ENCODE assay signal across 21 cellular contexts in the genomic region with DNA sequence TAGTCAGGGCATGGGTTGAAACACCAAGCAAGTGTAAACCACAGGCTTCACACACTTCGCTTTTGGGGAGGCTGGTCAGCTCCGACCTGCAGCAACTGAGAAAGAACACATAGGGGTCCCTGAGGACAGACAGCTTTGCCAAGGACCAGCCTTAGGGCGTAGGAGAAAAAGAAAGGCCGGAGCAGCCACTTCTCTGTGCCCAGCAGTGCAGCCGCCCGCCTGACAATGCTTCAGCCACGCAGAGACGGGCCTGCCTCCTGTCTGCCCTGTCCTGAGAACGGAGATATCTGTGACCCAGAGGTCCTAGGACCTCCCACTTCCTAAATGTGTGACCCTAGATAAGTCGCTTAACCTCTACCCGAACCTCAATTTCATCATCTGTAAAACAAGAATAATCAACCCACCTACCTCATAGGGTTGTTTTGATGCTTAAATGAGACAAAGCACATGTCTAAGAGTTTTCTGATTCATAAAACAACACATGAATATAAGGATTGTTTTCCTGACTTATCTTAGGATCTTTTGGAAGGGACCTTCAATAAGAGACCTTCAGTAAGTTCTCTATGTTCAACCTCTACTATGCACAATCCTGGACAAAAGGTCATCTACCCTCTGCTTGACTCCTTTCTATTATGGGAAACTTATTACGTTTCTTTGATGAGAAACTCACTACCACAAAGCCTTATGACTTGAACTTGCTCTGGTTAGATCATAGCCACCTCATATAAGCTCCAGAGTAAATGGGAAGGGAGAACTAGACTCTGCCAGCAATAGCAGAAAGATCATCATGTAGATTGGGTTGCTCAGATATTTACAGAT. TPM values are rescaled to one million over a fixed set of nuclear protein-coding genes. Genes with fewer than 3 reads are reported as not detected.
A peak's percentile ranks its signal among the peaks of the same experiment; 100 is the strongest.
DNase-seq lines count a peak whose midpoint lies in the region; ATAC-seq and TF ChIP-seq lines count a peak whose summit lies in the region.
"Had no signal": no experiment of that assay in that cellular context is flagged by ENCODE, and none has a peak within 500 bp of the region (broad histone marks: within the 10 kb centered on the region; RNA-seq: fewer than 3 reads in every experiment).

No MANE protein-coding gene starts in this region.

- no peak overlapping the region for H3K4me3 ChIP-seq in esophagus muscularis mucosa
- H3K4me3 ChIP-seq in psoas muscle: no peak overlapping the region
- H3K4me3 ChIP-seq in thyroid gland (replicated peaks in 1 of 3): no peak overlapping the region
- H3K4me3 ChIP-seq in esophagus squamous epithelium: no peak overlapping the region
- H3K4me3 ChIP-seq: A549, hepatocyte, pancreas had no signal

- H3K9me3 ChIP-seq in esophagus muscularis mucosa (no peaks in the 10 kb centered on the region), psoas muscle (no peaks in the 10 kb centered on the region), thyroid gland (no peaks in the 10 kb centered on the region), esophagus squamous epithelium (no peaks in the 10 kb centered on the region)
- H3K9me3 ChIP-seq: A549, pancreas had no signal

- no peaks in the 10 kb centered on the region for H3K27me3 Mint-ChIP-seq in activated CD8-positive, alpha-beta T cell treated with anti-CD3 and anti-CD28 coated beads for 36 hours
- H3K27me3 Mint-ChIP-seq in activated CD8-positive, alpha-beta T cell treated with anti-CD3 and anti-CD28 coated beads, Interleukin-2, amount 10 ng/mL, durations not matched to agents 7 days and 5 days (ENCODE audit: low read depth): peaks cover 5% of the 10 kb centered on the region
- H3K27me3 Mint-ChIP-seq: central memory CD8-positive, alpha-beta T cell had no signal

- ATAC-seq in activated CD8-positive, alpha-beta T cell treated with anti-CD3 and anti-CD28 coated beads for 36 hours: peak; percentile 21
- no peak for ATAC-seq in activated CD8-positive, alpha-beta T cell treated with anti-CD3 and anti-CD28 coated beads, Interleukin-2, amount 10 ng/mL, durations not matched to agents 7 days and 5 days
- peak in 1 of 4 donors; percentile 51 for ATAC-seq in psoas muscle
- ATAC-seq: A549; activated CD4-positive, CD25-positive, alpha-beta regulatory T cell treated with anti-CD3 and anti-CD28 coated beads, Interleukin-2, amount 50 U/mL, for 24 hours; naive thymus-derived CD8-positive, alpha-beta T cell; pancreas; PC-3 had no signal

- no peak for TF ChIP-seq POLR2A in esophagus muscularis mucosa (IDR thresholded peaks at IDR 0.05; ENCODE audit: low read depth)
- TF ChIP-seq POLR2A in thyroid gland (IDR thresholded peaks at IDR 0.05): no peak
- TF ChIP-seq POLR2A in esophagus squamous epithelium (IDR thresholded peaks at IDR 0.05): no peak

- no peaks in the 10 kb centered on the region for H3K36me3 ChIP-seq in esophagus muscularis mucosa
- no peaks in the 10 kb centered on the region for H3K36me3 ChIP-seq in psoas muscle (ENCODE audit: insufficient read depth in 1 of 2, low read depth in 1 of 2)
- H3K36me3 ChIP-seq in thyroid gland: no peaks in the 10 kb centered on the region
- no peaks in the 10 kb centered on the region for H3K36me3 ChIP-seq in esophagus squamous epithelium
- H3K36me3 ChIP-seq: pancreas had no signal

- H3K27ac ChIP-seq in esophagus muscularis mucosa (replicated peaks in 1 of 4): peak overlapping the region; percentile 31 to 56 (median 36)
- peak overlapping the region; percentile 46 for H3K27ac ChIP-seq in psoas muscle
- H3K27ac ChIP-seq in thyroid gland: no peak overlapping the region
- H3K27ac ChIP-seq in esophagus squamous epithelium: peak overlapping the region in 2 of 4 donors; percentile 34 to 63
- H3K27ac ChIP-seq: A549, hepatocyte, pancreas had no signal

- no peak for TF ChIP-seq EP300 in esophagus muscularis mucosa (IDR thresholded peaks at IDR 0.05)

- H3K9me3 Mint-ChIP-seq in activated CD8-positive, alpha-beta T cell treated with anti-CD3 and anti-CD28 coated beads for 36 hours: peaks cover 4% of the 10 kb centered on the region
- peaks cover 4% of the 10 kb centered on the region for H3K9me3 Mint-ChIP-seq in activated CD8-positive, alpha-beta T cell treated with anti-CD3 and anti-CD28 coated beads, Interleukin-2, amount 10 ng/mL, durations not matched to agents 7 days and 5 days (ENCODE audit: insufficient read depth)
- H3K9me3 Mint-ChIP-seq: central memory CD8-positive, alpha-beta T cell had no signal

- H3K4me1 Mint-ChIP-seq in activated CD8-positive, alpha-beta T cell treated with anti-CD3 and anti-CD28 coated beads for 36 hours (ENCODE audit: low read depth): peaks cover 23% of the 10 kb centered on the region
- peaks cover 36% of the 10 kb centered on the region for H3K4me1 Mint-ChIP-seq in activated CD8-positive, alpha-beta T cell treated with anti-CD3 and anti-CD28 coated beads, Interleukin-2, amount 10 ng/mL, durations not matched to agents 7 days and 5 days (ENCODE audit: low read depth)

- H3K27ac Mint-ChIP-seq in activated CD8-positive, alpha-beta T cell treated with anti-CD3 and anti-CD28 coated beads for 36 hours: no peak overlapping the region
- H3K27ac Mint-ChIP-seq in activated CD8-positive, alpha-beta T cell treated with anti-CD3 and anti-CD28 coated beads, Interleukin-2, amount 10 ng/mL, durations not matched to agents 7 days and 5 days: no peak overlapping the region

- 79% methylated on average over 12 of the region's 12 CpGs for WGBS in esophagus muscularis mucosa
- WGBS in psoas muscle, 3 donors: 71 to 83% (median 75%) methylated on average over 12 of the region's 12 CpGs
- WGBS in thyroid gland, 2 donors: 85 to 89% methylated on average over 12 of the region's 12 CpGs
- WGBS in esophagus squamous epithelium, 2 donors: 76 to 87% methylated on average over 10 to 12 of the region's 12 CpGs

- intact Hi-C loops in activated CD8-positive, alpha-beta T cell treated with anti-CD3 and anti-CD28 coated beads for 36 hours (cut with micrococcal nuclease): no loop called here
- intact Hi-C loops in esophagus muscularis mucosa (cut with DNase I) (no loop called here), psoas muscle (cut with DNase I) (no loop called here), thyroid gland (cut with DNase I) (no loop called here), esophagus squamous epithelium (cut with DNase I) (no loop called here)

- TF ChIP-seq CTCF in activated CD8-positive, alpha-beta T cell treated with anti-CD3 and anti-CD28 coated beads for 36 hours (IDR thresholded peaks at IDR 0.05): no peak
- no peak for TF ChIP-seq CTCF in esophagus muscularis mucosa (IDR thresholded peaks at IDR 0.05)
- TF ChIP-seq CTCF in psoas muscle (IDR thresholded peaks at IDR 0.05): no peak
- TF ChIP-seq CTCF in thyroid gland (IDR thresholded peaks at IDR 0.05): no peak
- TF ChIP-seq CTCF in esophagus squamous epithelium (IDR thresholded peaks at IDR 0.05): no peak

- H3K27me3 ChIP-seq in esophagus muscularis mucosa: no peaks in the 10 kb centered on the region
- H3K27me3 ChIP-seq in psoas muscle (ENCODE audit: insufficient read depth in 3 of 3, low read length in 2 of 3): no peaks in the 10 kb centered on the region
- H3K27me3 ChIP-seq in thyroid gland: no peaks in the 10 kb centered on the region
- peaks cover 0 to 2% (median 0%) of the 10 kb centered on the region in 4 donors for H3K27me3 ChIP-seq in esophagus squamous epithelium
- H3K27me3 ChIP-seq: pancreas had no signal

- no peak overlapping the region for H3K4me3 Mint-ChIP-seq in activated CD8-positive, alpha-beta T cell treated with anti-CD3 and anti-CD28 coated beads for 36 hours
- no peak overlapping the region for H3K4me3 Mint-ChIP-seq in activated CD8-positive, alpha-beta T cell treated with anti-CD3 and anti-CD28 coated beads, Interleukin-2, amount 10 ng/mL, durations not matched to agents 7 days and 5 days
- H3K4me3 Mint-ChIP-seq: central memory CD8-positive, alpha-beta T cell had no signal

- CTCF ChIA-PET in activated CD8-positive, alpha-beta T cell treated with anti-CD3 and anti-CD28 coated beads for 36 hours (lab: Charles Lee): interaction anchor here (0.8 to 2.1 kb wide), 4 partner anchors 8 to 256 kb away, joined by 3 to 10 read pairs (median 4); no protein-coding TSS in a partner anchor
- CTCF ChIA-PET in activated CD8-positive, alpha-beta T cell treated with anti-CD3 and anti-CD28 coated beads, Interleukin-2, amount 10 ng/mL, durations not matched to agents 7 days and 5 days (lab: Charles Lee): interaction anchor here (1.1 to 1.6 kb wide), 3 partner anchors 35 to 257 kb away, joined by 3 to 6 read pairs (median 4); no protein-coding TSS in a partner anchor

- POLR2A ChIA-PET in activated CD8-positive, alpha-beta T cell treated with anti-CD3 and anti-CD28 coated beads for 36 hours (lab: Charles Lee): interaction anchor here (0.5 kb wide), 1 partner anchor 40 kb away, joined by 3 read pairs; no protein-coding TSS in a partner anchor
- POLR2A ChIA-PET in activated CD8-positive, alpha-beta T cell treated with anti-CD3 and anti-CD28 coated beads, Interleukin-2, amount 10 ng/mL, durations not matched to agents 7 days and 5 days (lab: Charles Lee): no interaction called here

- no peak for DNase-seq in activated CD8-positive, alpha-beta T cell treated with anti-CD3 and anti-CD28 coated beads for 36 hours
- DNase-seq in activated CD8-positive, alpha-beta T cell treated with anti-CD3 and anti-CD28 coated beads, Interleukin-2, amount 10 ng/mL, durations not matched to agents 7 days and 5 days: no peak
- DNase-seq in OCI-M1 (lab: John Stamatoyannopoulos, UW) (peak; percentile 87), esophagus muscularis mucosa (ENCODE audit: extremely low spot score) (peak; percentile 50), psoas muscle (peak in 1 of 2 donors; percentile 61), DMS 273 treated with DMSO at 0.1 percent for 48 hours (lab: John Stamatoyannopoulos, UW) (no peak), thyroid gland (no peak), esophagus squamous epithelium (lab: John Stamatoyannopoulos, UW) (no peak)
- DNase-seq: aorta; naive thymus-derived CD8-positive, alpha-beta T cell; NCI-H526 treated with DMSO at 0.1 percent for 48 hours; pancreas; PC-3; small intestine; stimulated activated CD4-positive, alpha-beta T cell treated with anti-CD3 and anti-CD28 coated beads, Interleukin-4, amount 100 ng/mL, for 1 hour; T-helper 2 cell had no signal

- H3K36me3 Mint-ChIP-seq in activated CD8-positive, alpha-beta T cell treated with anti-CD3 and anti-CD28 coated beads for 36 hours (ENCODE audit: low read depth): no peaks in the 10 kb centered on the region
- no peaks in the 10 kb centered on the region for H3K36me3 Mint-ChIP-seq in activated CD8-positive, alpha-beta T cell treated with anti-CD3 and anti-CD28 coated beads, Interleukin-2, amount 10 ng/mL, durations not matched to agents 7 days and 5 days (ENCODE audit: low read depth)
- H3K36me3 Mint-ChIP-seq: naive thymus-derived CD8-positive, alpha-beta T cell had no signal

- H3K4me1 ChIP-seq in esophagus muscularis mucosa: peaks cover 9 to 19% (median 14%) of the 10 kb centered on the region in 4 donors
- peaks cover 4% of the 10 kb centered on the region for H3K4me1 ChIP-seq in psoas muscle
- H3K4me1 ChIP-seq in thyroid gland: no peaks in the 10 kb centered on the region
- H3K4me1 ChIP-seq in esophagus squamous epithelium: peaks cover 0 to 12% (median 6%) of the 10 kb centered on the region in 3 donors
- H3K4me1 ChIP-seq: pancreas had no signal

RNA-seq across cellular contexts. Expression of a gene that starts 32.9 kb away (rescaled TPM):
- 100 to 1,000 TPM; 113 to 125 TPM for total RNA-seq in activated CD8-positive, alpha-beta T cell treated with anti-CD3 and anti-CD28 coated beads for 36 hours
- total RNA-seq in activated CD8-positive, alpha-beta T cell treated with anti-CD3 and anti-CD28 coated beads, Interleukin-2, amount 10 ng/mL, durations not matched to agents 7 days and 5 days: 10 to 100 TPM; 59.9 to 63.4 TPM
- total RNA-seq in esophagus muscularis mucosa (100 to 1,000 TPM in 2 of 4 donors, 10 to 100 TPM in 2; 79.7 to 142 (median 104) TPM), psoas muscle (10 to 100 TPM; 11.5 to 21.8 (median 16.8) TPM), thyroid gland (100 to 1,000 TPM; 110 to 239 (median 153) TPM), esophagus squamous epithelium (10 to 100 TPM in 2 of 4 donors, 1 to 10 TPM in 2; 5.0 to 22.7 (median 12.4) TPM)
- 10 to 100 TPM in 2 of 3 donors, 1 to 10 TPM in 1; 9.1 to 33.1 (median 14.9) TPM for polyA plus RNA-seq in psoas muscle

RNA-seq across cellular contexts. Expression of a gene that starts 58.8 kb away (rescaled TPM):
- not detected for total RNA-seq in activated CD8-positive, alpha-beta T cell treated with anti-CD3 and anti-CD28 coated beads for 36 hours
- not detected for total RNA-seq in activated CD8-positive, alpha-beta T cell treated with anti-CD3 and anti-CD28 coated beads, Interleukin-2, amount 10 ng/mL, durations not matched to agents 7 days and 5 days
- not detected for total RNA-seq in esophagus muscularis mucosa
- total RNA-seq in psoas muscle: not detected
- not detected for polyA plus RNA-seq in psoas muscle
- total RNA-seq in thyroid gland: under 1 TPM in 1 of 4 donors, not detected in 3; 0.27 TPM
- not detected for total RNA-seq in esophagus squamous epithelium
- total RNA-seq: aorta; naive thymus-derived CD8-positive, alpha-beta T cell; pancreas had no signal
- polyA plus RNA-seq: A549; aorta; BJ; hepatocyte; naive thymus-derived CD8-positive, alpha-beta T cell; pancreas; small intestine had no signal

Comparison
In these comparisons a context has a peak if more than half of its experiments do, and no peak if none do; other contexts are left out.
1. DNase-seq: peak in OCI-M1 (single experiment) and esophagus muscularis mucosa (single experiment); none in activated CD8-positive, alpha-beta T cell treated with anti-CD3 and anti-CD28 coated beads for 36 hours (single experiment), activated CD8-positive, alpha-beta T cell treated with anti-CD3 and anti-CD28 coated beads, Interleukin-2, amount 10 ng/mL, durations not matched to agents 7 days and 5 days (single experiment), DMS 273 treated with DMSO at 0.1 percent for 48 hours (single experiment), thyroid gland (0 of 2) and esophagus squamous epithelium (single experiment).
2. H3K27ac ChIP-seq: peak in esophagus muscularis mucosa (4 of 4) and psoas muscle (single experiment); none in thyroid gland (0 of 3).